17 cellular contexts compared by ENCODE assay signal in the genomic region with DNA sequence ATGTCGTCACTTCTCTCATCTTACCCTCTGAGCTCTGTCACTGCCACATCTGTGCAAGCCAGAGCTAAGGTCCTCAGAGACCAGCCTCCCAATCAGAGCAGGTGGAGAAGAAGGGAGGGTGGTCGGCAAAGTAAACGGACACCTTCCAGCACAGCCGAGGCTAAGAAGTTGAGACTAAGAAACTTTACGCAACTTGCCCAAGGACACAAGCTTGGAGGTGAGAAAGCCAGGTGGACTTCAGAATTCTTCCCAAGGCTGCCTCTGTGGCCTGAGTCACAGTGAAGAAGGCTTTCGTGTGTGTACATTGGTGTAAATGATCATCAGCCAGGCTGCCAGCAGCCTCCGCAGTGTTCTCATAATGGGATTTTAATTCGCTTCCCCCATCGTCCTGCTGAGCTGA.
DNase-seq lines count a peak whose midpoint lies in the region; ATAC-seq, FAIRE-seq and TF ChIP-seq lines count a peak whose summit lies in the region.
"Had no signal": no experiment of that assay in that cellular context is flagged by ENCODE, and none has a peak within 500 bp of the region (broad histone marks: within the 10 kb centered on the region; RNA-seq: fewer than 3 reads in every experiment).

No MANE protein-coding gene starts in this region.

- no peak overlapping the region for H3K4me3 Mint-ChIP-seq in neural progenitor cell
- H3K4me3 Mint-ChIP-seq: CD4-positive, alpha-beta T cell; H9; IgD-negative memory B cell had no signal

- POLR2A ChIA-PET in HepG2 (lab: Yijun Ruan, JAX): no interaction called here

- TF ChIP-seq POLR2A in HepG2 (IDR thresholded peaks at IDR 0.05; ENCODE audit: insufficient read depth in 1 of 2, low read depth in 2 of 2, low read length in 2 of 2) (no peak), right lobe of liver (IDR thresholded peaks at IDR 0.05) (no peak)

- in situ Hi-C loops in HepG2 (cut with HindIII; ENCODE audit: extremely low pct_ligation_motif_present, low pct_unique_long_range_greater_than_20kb): no loop called here

- no peak overlapping the region for H3K27ac ChIP-seq in HepG2 (ENCODE audit: extremely low read length, insufficient read depth, low read length)
- H3K27ac ChIP-seq in right lobe of liver: no peak overlapping the region
- no peak overlapping the region for H3K27ac ChIP-seq in neural progenitor cell
- H3K27ac ChIP-seq: BLaER1 treated with 17β-estradiol and CSF1 and Interleukin-3, amounts not matched to agents 10 nM and 100 nM had no signal

- H3K9me3 Mint-ChIP-seq in neural progenitor cell: peaks cover 1% of the 10 kb centered on the region

- no peak for FAIRE-seq in HepG2 (lab: Jason Lieb, UNC)
- FAIRE-seq: GM12878, GM18507 had no signal

- peaks cover 20% of the 10 kb centered on the region for H3K27me3 Mint-ChIP-seq in neural progenitor cell (ENCODE audit: insufficient read depth, low read depth)

- no peaks in the 10 kb centered on the region for H4K20me1 ChIP-seq in HepG2 (ENCODE audit: insufficient read depth, low read length)
- H4K20me1 ChIP-seq in neural progenitor cell (ENCODE audit: low read depth): no peaks in the 10 kb centered on the region
- H4K20me1 ChIP-seq: BLaER1 treated with 17β-estradiol and CSF1 and Interleukin-3, amounts not matched to agents 10 nM and 100 nM had no signal

- H3K9ac ChIP-seq in HepG2 (ENCODE audit: insufficient read depth, low read depth, low read length) (no peak overlapping the region), neural progenitor cell (no peak overlapping the region)
- H3K9ac ChIP-seq: BLaER1 treated with 17β-estradiol and CSF1 and Interleukin-3, amounts not matched to agents 10 nM and 100 nM had no signal

- H3K4me2 ChIP-seq in HepG2 (ENCODE audit: low read depth, low read length) (no peak overlapping the region), neural progenitor cell (no peak overlapping the region)
- H3K4me2 ChIP-seq: BLaER1 treated with 17β-estradiol and CSF1 and Interleukin-3, amounts not matched to agents 10 nM and 100 nM had no signal

- TF ChIP-seq RAD21 in HepG2 (CRISPR knock-in tag; IDR thresholded peaks at IDR 0.05): no peak

- no TSS peak for BruUV-seq in HepG2 (replicated peaks; lab: Mats Ljungman, UMichigan)

- no peaks in the 10 kb centered on the region for H3K36me3 Mint-ChIP-seq in neural progenitor cell
- H3K36me3 Mint-ChIP-seq: IgD-negative memory B cell had no signal

- intact Hi-C loops in HepG2 (cut with micrococcal nuclease; ENCODE audit: unreplicated experiment): no loop called here
- intact Hi-C loops in right lobe of liver (cut with DNase I): no loop called here

- TF ChIP-seq EP300 in HepG2 (IDR thresholded peaks at IDR 0.05; ENCODE audit: low read depth in 2 of 2, low read length in 2 of 2): no peak
- no peak for TF ChIP-seq EP300 in HepG2 (CRISPR knock-in tag; IDR thresholded peaks at IDR 0.05; ENCODE audit: borderline replicate concordance)

- no peak overlapping the region for H3K27ac Mint-ChIP-seq in neural progenitor cell
- H3K27ac Mint-ChIP-seq: CD4-positive, alpha-beta T cell; IgD-negative memory B cell had no signal

- no peaks in the 10 kb centered on the region for H3K36me3 ChIP-seq in HepG2 (replicated peaks in 1 of 2; ENCODE audit: control insufficient read depth in 1 of 2, insufficient read depth in 2 of 2, low read length in 2 of 2)
- H3K36me3 ChIP-seq in right lobe of liver: no peaks in the 10 kb centered on the region
- no peaks in the 10 kb centered on the region for H3K36me3 ChIP-seq in neural progenitor cell
- H3K36me3 ChIP-seq: BLaER1 treated with 17β-estradiol and CSF1 and Interleukin-3, amounts not matched to agents 10 nM and 100 nM had no signal

- H3K27me3 ChIP-seq in HepG2 (ENCODE audit: control insufficient read depth in 1 of 2, insufficient read depth in 2 of 2, low read length in 2 of 2) (peaks cover 5 to 46% of the 10 kb centered on the region in 2 experiments; a peak in 4 of 5 replicates), right lobe of liver (no peaks in the 10 kb centered on the region), neural progenitor cell (no peaks in the 10 kb centered on the region)
- H3K27me3 ChIP-seq: BLaER1 treated with 17β-estradiol and CSF1 and Interleukin-3, amounts not matched to agents 10 nM and 100 nM had no signal

- ATAC-seq in HepG2: no peak
- ATAC-seq in right lobe of liver: no peak
- ATAC-seq: GM12878 had no signal

- no peak for DNase-seq in HepG2 (ENCODE audit: low spot score)
- DNase-seq in right lobe of liver: no peak
- peak; percentile 86 for DNase-seq in NCI-H82 (lab: John Stamatoyannopoulos, UW)
- DNase-seq in neural progenitor cell (ENCODE audit: low spot score): peak; percentile 26
- no peak for DNase-seq in SK-N-DZ (ENCODE audit: low spot score)
- no peak for DNase-seq in CD1c-positive myeloid dendritic cell (ENCODE audit: extremely low spot score)
- no peak for DNase-seq in NCI-H748 treated with DMSO at 0.1 percent for 48 hours (lab: John Stamatoyannopoulos, UW)
- DNase-seq: ACHN; Calu3; CD4-positive, alpha-beta T cell; DMS79; GOT3; H9 had no signal

- CTCF ChIA-PET in HepG2 (lab: Yijun Ruan, JAX; ENCODE audit: low intra/inter-chr PET ratio, low total read pairs): no interaction called here

- WGBS in HepG2 (ENCODE audit: low lambda C conversion rate): 33% methylated on average over 9 of the region's 9 CpGs
- 58% methylated on average over 3 of the region's 9 CpGs for WGBS in right lobe of liver (ENCODE audit: insufficient coverage, low coverage, low lambda C conversion rate, missing lambda C conversion rate)

- H3K4me3 ChIP-seq in HepG2 (replicated peaks in 1 of 3; ENCODE audit: insufficient read depth in 1 of 3, low read depth in 2 of 3, low read length in 3 of 3) (no peak overlapping the region), right lobe of liver (no peak overlapping the region), neural progenitor cell (no peak overlapping the region)
- H3K4me3 ChIP-seq: BLaER1 treated with 17β-estradiol and CSF1 and Interleukin-3, amounts not matched to agents 10 nM and 100 nM; GM12878 had no signal

- H3K9me3 ChIP-seq in HepG2 (ENCODE audit: low read length) (peaks cover 9% of the 10 kb centered on the region; the same call in 1 of the 2 replicates), right lobe of liver (no peaks in the 10 kb centered on the region), neural progenitor cell (ENCODE audit: low read depth) (no peaks in the 10 kb centered on the region)

- H3F3A ChIP-seq in neural progenitor cell (ENCODE audit: low read depth): no peaks in the 10 kb centered on the region

- no peak overlapping the region for H2AFZ ChIP-seq in HepG2 (ENCODE audit: low read length)
- H2AFZ ChIP-seq in neural progenitor cell (replicated peaks): no peak overlapping the region

- H3K79me2 ChIP-seq in HepG2 (ENCODE audit: insufficient read depth, low read length): no peaks in the 10 kb centered on the region
- no peaks in the 10 kb centered on the region for H3K79me2 ChIP-seq in neural progenitor cell (ENCODE audit: low read depth)

- no peaks in the 10 kb centered on the region for H3K4me1 ChIP-seq in HepG2 (ENCODE audit: insufficient read depth, low read length)
- no peaks in the 10 kb centered on the region for H3K4me1 ChIP-seq in right lobe of liver
- H3K4me1 ChIP-seq in neural progenitor cell: peaks cover 15% of the 10 kb centered on the region
- H3K4me1 ChIP-seq: BLaER1 treated with 17β-estradiol and CSF1 and Interleukin-3, amounts not matched to agents 10 nM and 100 nM had no signal

- TF ChIP-seq CTCF in HepG2 (CRISPR knock-in tag; IDR thresholded peaks at IDR 0.05): no peak
- no peak for TF ChIP-seq CTCF in right lobe of liver (IDR thresholded peaks at IDR 0.05)
- no peak for TF ChIP-seq CTCF in neural progenitor cell (IDR thresholded peaks at IDR 0.05)

- peaks cover 16% of the 10 kb centered on the region for H3K4me1 Mint-ChIP-seq in neural progenitor cell
- H3K4me1 Mint-ChIP-seq: IgD-negative memory B cell had no signal

TF ChIP-seq in HepG2, 621 proteins besides CTCF, POLR2A, EP300 and RAD21:
- no peak for TF ChIP-seq ZNF567 (CRISPR knock-in tag; IDR thresholded peaks at IDR 0.05; ENCODE audit: borderline replicate concordance)
- peak; percentile 6; the same call in 1 of the 2 replicates for TF ChIP-seq USF2 (IDR thresholded peaks at IDR 0.05; ENCODE audit: low read depth, low read length)
- no peak for TF ChIP-seq USF2 (CRISPR knock-in tag; IDR thresholded peaks at IDR 0.05; ENCODE audit: borderline replicate concordance)
TF ChIP-seq in HepG2: peak in this region for 1.

Comparison
In these comparisons a context has a peak if more than half of its experiments do, and no peak if none do; other contexts are left out.
1. DNase-seq: peak in NCI-H82 (single experiment) and neural progenitor cell (single experiment); none in HepG2 (single experiment), right lobe of liver (0 of 3), SK-N-DZ (single experiment), CD1c-positive myeloid dendritic cell (single experiment) and NCI-H748 treated with DMSO at 0.1 percent for 48 hours (single experiment).